Comparison of ENCODE assay signal across 28 cellular contexts in genomic region chr9:27618066-27618465, GRCh38.
"Had no signal": no experiment of that assay in that cellular context is flagged by ENCODE, and none has a peak within 500 bp of the region (broad histone marks: within the 10 kb centered on the region; RNA-seq: fewer than 3 reads in every experiment).

No MANE protein-coding gene starts in this region.

- DNase-seq: activated B cell treated with CpG ODN at 0.5 μM for 24 hours; activated CD4-positive, alpha-beta memory T cell treated with anti-CD3 and anti-CD28 coated beads, Interleukin-2, amount 10 ng/mL, durations not matched to agents 7 days and 5 days; activated CD4-positive, alpha-beta T cell treated with anti-CD3 and anti-CD28 coated beads for 36 hours; activated CD4-positive, alpha-beta T cell treated with anti-CD3 and anti-CD28 coated beads, Interleukin-2, amount 10 ng/mL, durations not matched to agents 24 days and 14 days; activated CD4-positive, alpha-beta T cell treated with anti-CD3 and anti-CD28 coated beads, Interleukin-2, amount 50 U/mL, for 4 hours; activated CD8-positive, alpha-beta memory T cell treated with anti-CD3 and anti-CD28 coated beads, Interleukin-2, amount 50 U/mL, for 48 hours; activated gamma-delta T cell; activated naive CD4-positive, alpha-beta T cell; activated naive CD4-positive, alpha-beta T cell treated with anti-CD3 and anti-CD28 coated beads, Interleukin-2, amount 10 ng/mL, durations not matched to agents 7 days and 5 days; activated naive CD8-positive, alpha-beta T cell treated with anti-CD3 and anti-CD28 coated beads, Interleukin-2, amount 10 ng/mL, durations not matched to agents 7 days and 5 days; activated T-cell treated with anti-CD3 and anti-CD28 coated beads for 4 hours; activated T-cell treated with anti-CD3 and anti-CD28 coated beads, Interleukin-2, amount 50 U/mL, for 24 hours; activated T-cell treated with anti-CD3 and anti-CD28 coated beads, Interleukin-2, amount 50 U/mL, for 72 hours; brain microvascular endothelial cell; caudate nucleus; colonic mucosa; effector CD8-positive, alpha-beta T cell; foreskin fibroblast; gastrocnemius medialis; glutamatergic neuron; heart left ventricle; T-helper 1 cell; T-helper 17 cell; T1000; WERI-Rb-1 had no signal

- H3K36me3 Mint-ChIP-seq: activated naive CD4-positive, alpha-beta T cell treated with anti-CD3 and anti-CD28 coated beads, Interleukin-2, amount 10 ng/mL, durations not matched to agents 7 days and 5 days; activated naive CD4-positive, alpha-beta T cell treated with anti-CD3 and anti-CD28 coated beads, Interleukin-2, amount 50 U/mL, for 72 hours; activated naive CD8-positive, alpha-beta T cell treated with anti-CD3 and anti-CD28 coated beads, Interleukin-2, amount 10 ng/mL, durations not matched to agents 7 days and 5 days had no signal

- H3K27ac ChIP-seq: ascending aorta, brain microvascular endothelial cell, colonic mucosa, gastrocnemius medialis, heart left ventricle, WERI-Rb-1 had no signal

- H3K27me3 ChIP-seq: ascending aorta, brain microvascular endothelial cell, colonic mucosa, gastrocnemius medialis had no signal

- H3K4me3 ChIP-seq: ascending aorta, colonic mucosa, gastrocnemius medialis, heart left ventricle had no signal

- H3K9me3 ChIP-seq: ascending aorta, colonic mucosa, gastrocnemius medialis, heart left ventricle had no signal

- H3K27ac Mint-ChIP-seq: activated B cell treated with CpG ODN at 0.5 μM for 24 hours; activated CD4-positive, alpha-beta memory T cell treated with anti-CD3 and anti-CD28 coated beads, Interleukin-2, amount 10 ng/mL, durations not matched to agents 7 days and 5 days; activated CD4-positive, alpha-beta T cell treated with anti-CD3 and anti-CD28 coated beads for 36 hours; activated CD4-positive, alpha-beta T cell treated with anti-CD3 and anti-CD28 coated beads, Interleukin-2, amount 10 ng/mL, durations not matched to agents 24 days and 14 days; activated naive CD4-positive, alpha-beta T cell treated with anti-CD3 and anti-CD28 coated beads, Interleukin-2, amount 10 ng/mL, durations not matched to agents 7 days and 5 days; activated naive CD4-positive, alpha-beta T cell treated with anti-CD3 and anti-CD28 coated beads, Interleukin-2, amount 50 U/mL, for 72 hours; activated naive CD8-positive, alpha-beta T cell treated with anti-CD3 and anti-CD28 coated beads, Interleukin-2, amount 10 ng/mL, durations not matched to agents 7 days and 5 days; activated T-cell treated with anti-CD3 and anti-CD28 coated beads, Interleukin-2, amount 50 U/mL, for 24 hours; activated T-cell treated with anti-CD3 and anti-CD28 coated beads, Interleukin-2, amount 50 U/mL, for 72 hours; T-helper 17 cell; T-helper 2 cell treated with Interferon-gamma antibody and Interleukin-4, amounts not matched to agents 5 μg/mL and 100 μg/mL, for 36 hours had no signal

- H3K9me3 Mint-ChIP-seq: activated B cell treated with CpG ODN at 0.5 μM for 24 hours; activated CD4-positive, alpha-beta memory T cell treated with anti-CD3 and anti-CD28 coated beads, Interleukin-2, amount 10 ng/mL, durations not matched to agents 7 days and 5 days; activated CD4-positive, alpha-beta T cell treated with anti-CD3 and anti-CD28 coated beads, Interleukin-2, amount 10 ng/mL, durations not matched to agents 24 days and 14 days; activated naive CD4-positive, alpha-beta T cell treated with anti-CD3 and anti-CD28 coated beads, Interleukin-2, amount 10 ng/mL, durations not matched to agents 7 days and 5 days; activated naive CD4-positive, alpha-beta T cell treated with anti-CD3 and anti-CD28 coated beads, Interleukin-2, amount 50 U/mL, for 72 hours; activated naive CD8-positive, alpha-beta T cell treated with anti-CD3 and anti-CD28 coated beads, Interleukin-2, amount 10 ng/mL, durations not matched to agents 7 days and 5 days; activated T-cell treated with anti-CD3 and anti-CD28 coated beads, Interleukin-2, amount 50 U/mL, for 24 hours; activated T-cell treated with anti-CD3 and anti-CD28 coated beads, Interleukin-2, amount 50 U/mL, for 72 hours; T-helper 2 cell treated with Interferon-gamma antibody and Interleukin-4, amounts not matched to agents 5 μg/mL and 100 μg/mL, for 36 hours had no signal

- H3K4me1 Mint-ChIP-seq: activated CD4-positive, alpha-beta T cell treated with anti-CD3 and anti-CD28 coated beads for 36 hours; activated CD4-positive, alpha-beta T cell treated with anti-CD3 and anti-CD28 coated beads, Interleukin-2, amount 10 ng/mL, durations not matched to agents 24 days and 14 days; activated naive CD4-positive, alpha-beta T cell treated with anti-CD3 and anti-CD28 coated beads, Interleukin-2, amount 10 ng/mL, durations not matched to agents 7 days and 5 days; activated naive CD8-positive, alpha-beta T cell treated with anti-CD3 and anti-CD28 coated beads, Interleukin-2, amount 10 ng/mL, durations not matched to agents 7 days and 5 days had no signal

- H3K36me3 ChIP-seq: ascending aorta, brain microvascular endothelial cell, colonic mucosa, gastrocnemius medialis, heart left ventricle, WERI-Rb-1 had no signal

- H3K4me1 ChIP-seq: ascending aorta, colonic mucosa, gastrocnemius medialis had no signal

- H3K4me3 Mint-ChIP-seq: activated B cell treated with CpG ODN at 0.5 μM for 24 hours; activated CD4-positive, alpha-beta memory T cell treated with anti-CD3 and anti-CD28 coated beads, Interleukin-2, amount 10 ng/mL, durations not matched to agents 7 days and 5 days; activated CD4-positive, alpha-beta T cell treated with anti-CD3 and anti-CD28 coated beads for 36 hours; activated CD4-positive, alpha-beta T cell treated with anti-CD3 and anti-CD28 coated beads, Interleukin-2, amount 10 ng/mL, durations not matched to agents 24 days and 14 days; activated naive CD4-positive, alpha-beta T cell treated with anti-CD3 and anti-CD28 coated beads, Interleukin-2, amount 10 ng/mL, durations not matched to agents 7 days and 5 days; activated naive CD8-positive, alpha-beta T cell treated with anti-CD3 and anti-CD28 coated beads, Interleukin-2, amount 10 ng/mL, durations not matched to agents 7 days and 5 days; activated T-cell treated with anti-CD3 and anti-CD28 coated beads, Interleukin-2, amount 50 U/mL, for 24 hours; activated T-cell treated with anti-CD3 and anti-CD28 coated beads, Interleukin-2, amount 50 U/mL, for 72 hours; T-helper 17 cell; T-helper 2 cell treated with Interferon-gamma antibody and Interleukin-4, amounts not matched to agents 5 μg/mL and 100 μg/mL, for 36 hours had no signal
